Comparison of ENCODE assay signal across 8 cellular contexts in the genomic region with DNA sequence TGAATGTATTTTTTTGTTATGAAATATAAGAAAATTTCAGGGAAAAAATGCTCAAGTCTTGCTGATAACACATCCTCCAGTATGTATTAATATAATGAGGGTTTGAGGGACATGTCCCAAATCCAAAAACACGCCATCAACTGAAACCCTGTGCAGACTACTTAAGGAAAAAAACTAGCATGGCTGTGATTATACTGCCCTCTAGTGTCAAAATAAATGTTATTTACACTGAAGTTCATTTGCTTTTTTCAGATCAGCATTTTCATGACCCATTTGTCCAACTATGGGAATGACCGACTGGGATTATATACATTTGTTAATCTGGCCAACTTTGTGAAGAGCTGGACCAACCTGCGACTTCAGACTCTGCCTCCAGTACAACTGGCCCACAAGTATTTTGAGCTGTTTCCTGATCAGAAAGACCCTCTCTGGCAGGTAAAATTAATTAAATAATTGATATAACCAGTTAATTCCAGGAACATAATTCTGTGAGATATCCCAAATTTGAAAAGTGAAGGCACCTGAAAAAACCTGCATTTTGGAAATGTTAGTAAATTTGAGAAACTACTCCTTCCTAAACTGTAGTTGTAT.
DNase-seq lines count a peak whose midpoint lies in the region; ATAC-seq and TF ChIP-seq lines count a peak whose summit lies in the region.

No MANE protein-coding gene starts in this region.

- H3K9me3 ChIP-seq in adrenal gland (replicated peaks in 1 of 3), result no peaks in the 10 kb centered on the region
- H3K9me3 ChIP-seq in upper lobe of left lung, result no peaks in the 10 kb centered on the region

- H3K4me3 ChIP-seq in adrenal gland (no peak overlapping the region), upper lobe of left lung (no peak overlapping the region)

- H3K9me3 Mint-ChIP-seq in activated CD4-positive, alpha-beta T cell treated with anti-CD3 and anti-CD28 coated beads, Interleukin-2, amount 10 ng/mL, durations not matched to agents 7 days and 5 days, result no peaks in the 10 kb centered on the region
- H3K9me3 Mint-ChIP-seq in activated CD4-positive, alpha-beta T cell treated with anti-CD3 and anti-CD28 coated beads for 36 hours (ENCODE audit: low read depth), result no peaks in the 10 kb centered on the region

- no peaks in the 10 kb centered on the region for H3K4me1 Mint-ChIP-seq in activated CD4-positive, alpha-beta T cell treated with anti-CD3 and anti-CD28 coated beads, Interleukin-2, amount 10 ng/mL, durations not matched to agents 7 days and 5 days
- no peaks in the 10 kb centered on the region for H3K4me1 Mint-ChIP-seq in activated CD4-positive, alpha-beta T cell treated with anti-CD3 and anti-CD28 coated beads for 36 hours

- no peak overlapping the region for H3K4me3 Mint-ChIP-seq in activated CD4-positive, alpha-beta T cell treated with anti-CD3 and anti-CD28 coated beads, Interleukin-2, amount 10 ng/mL, durations not matched to agents 7 days and 5 days
- H3K4me3 Mint-ChIP-seq in activated CD4-positive, alpha-beta T cell treated with anti-CD3 and anti-CD28 coated beads for 36 hours, result no peak overlapping the region

- H3K27ac ChIP-seq in adrenal gland, result no peak overlapping the region
- no peak overlapping the region for H3K27ac ChIP-seq in upper lobe of left lung

- H3K36me3 Mint-ChIP-seq in activated CD4-positive, alpha-beta T cell treated with anti-CD3 and anti-CD28 coated beads, Interleukin-2, amount 10 ng/mL, durations not matched to agents 7 days and 5 days (ENCODE audit: low read depth), result no peaks in the 10 kb centered on the region
- no peaks in the 10 kb centered on the region for H3K36me3 Mint-ChIP-seq in activated CD4-positive, alpha-beta T cell treated with anti-CD3 and anti-CD28 coated beads for 36 hours (ENCODE audit: low read depth)

- H3K27me3 Mint-ChIP-seq in activated CD4-positive, alpha-beta T cell treated with anti-CD3 and anti-CD28 coated beads, Interleukin-2, amount 10 ng/mL, durations not matched to agents 7 days and 5 days, result peaks cover 9% of the 10 kb centered on the region
- H3K27me3 Mint-ChIP-seq in activated CD4-positive, alpha-beta T cell treated with anti-CD3 and anti-CD28 coated beads for 36 hours, result peaks cover 3% of the 10 kb centered on the region

- TF ChIP-seq POLR2A in adrenal gland (IDR thresholded peaks at IDR 0.05), result no peak
- no peak for TF ChIP-seq POLR2A in upper lobe of left lung (IDR thresholded peaks at IDR 0.05)

- no peak for TF ChIP-seq EP300 in upper lobe of left lung (IDR thresholded peaks at IDR 0.05)

- POLR2A ChIA-PET in activated CD4-positive, alpha-beta T cell treated with anti-CD3 and anti-CD28 coated beads, Interleukin-2, amount 10 ng/mL, durations not matched to agents 7 days and 5 days (lab: Charles Lee), result no interaction called here
- POLR2A ChIA-PET in activated CD4-positive, alpha-beta T cell treated with anti-CD3 and anti-CD28 coated beads for 36 hours (lab: Charles Lee), result no interaction called here

- ATAC-seq in activated CD4-positive, alpha-beta T cell treated with anti-CD3 and anti-CD28 coated beads for 36 hours, result no peak
- ATAC-seq in HG02623 (IDR thresholded peaks at IDR 0.05; ENCODE audit: unreplicated experiment) (peak; percentile 77), upper lobe of left lung (ENCODE audit: low FRiP score in 2 of 2) (peak in 1 of 2 donors; percentile 57), GM19324 (IDR thresholded peaks at IDR 0.05; ENCODE audit: low FRiP score, unreplicated experiment) (no peak)

- no peak overlapping the region for H3K27ac Mint-ChIP-seq in activated CD4-positive, alpha-beta T cell treated with anti-CD3 and anti-CD28 coated beads, Interleukin-2, amount 10 ng/mL, durations not matched to agents 7 days and 5 days
- H3K27ac Mint-ChIP-seq in activated CD4-positive, alpha-beta T cell treated with anti-CD3 and anti-CD28 coated beads for 36 hours, result no peak overlapping the region

- TF ChIP-seq CTCF in adrenal gland (IDR thresholded peaks at IDR 0.05) (peak; percentile 44 to 70 (median 54)), upper lobe of left lung (IDR thresholded peaks at IDR 0.05) (peak in 5 of 6 experiments; percentile 13 to 51 (median 39))

- peak; percentile 6 for DNase-seq in activated CD4-positive, alpha-beta T cell treated with anti-CD3 and anti-CD28 coated beads, Interleukin-2, amount 10 ng/mL, durations not matched to agents 7 days and 5 days
- no peak for DNase-seq in activated CD4-positive, alpha-beta T cell treated with anti-CD3 and anti-CD28 coated beads for 36 hours
- DNase-seq in NCI-H2029 treated with DMSO at 0.1 percent for 48 hours (lab: John Stamatoyannopoulos, UW), result peak; percentile 34
- DNase-seq in adrenal gland, result no peak
- DNase-seq in inferior parietal cortex (ENCODE audit: extremely low spot score), result peak; percentile 81
- no peak for DNase-seq in upper lobe of left lung

- no peaks in the 10 kb centered on the region for H3K27me3 ChIP-seq in adrenal gland
- H3K27me3 ChIP-seq in upper lobe of left lung, result no peaks in the 10 kb centered on the region

- CTCF ChIA-PET in activated CD4-positive, alpha-beta T cell treated with anti-CD3 and anti-CD28 coated beads, Interleukin-2, amount 10 ng/mL, durations not matched to agents 7 days and 5 days (lab: Charles Lee), result no interaction called here
- CTCF ChIA-PET in activated CD4-positive, alpha-beta T cell treated with anti-CD3 and anti-CD28 coated beads for 36 hours (lab: Charles Lee), result interaction anchor here (0.6 to 2.6 kb wide), 19 partner anchors 8 to 1360 kb away, joined by 3 to 8 read pairs (median 4); no protein-coding TSS in a partner anchor

- WGBS in adrenal gland, 4 donors, result 6 to 11% (median 7%) methylated on average over 3 of the region's 3 CpGs
- 9 to 15% methylated on average over 3 of the region's 3 CpGs for WGBS in upper lobe of left lung, 2 donors

- intact Hi-C loops in activated CD4-positive, alpha-beta T cell treated with anti-CD3 and anti-CD28 coated beads for 36 hours (cut with DNase I, micrococcal nuclease), result loop anchor here (1.0 to 5.0 kb wide), 6 partner anchors 48 to 1867 kb away; a partner anchor contains a TSS
- intact Hi-C loops in adrenal gland (cut with DNase I), result no loop called here

- H3K4me1 ChIP-seq in adrenal gland (replicated peaks in 1 of 2) (no peaks in the 10 kb centered on the region), upper lobe of left lung (no peaks in the 10 kb centered on the region)

- H3K36me3 ChIP-seq in adrenal gland (replicated peaks in 1 of 2) (no peaks in the 10 kb centered on the region), upper lobe of left lung (no peaks in the 10 kb centered on the region)

Comparison
In these comparisons a context has a peak if more than half of its experiments do, and no peak if none do; other contexts are left out.
1. DNase-seq: peak in activated CD4-positive, alpha-beta T cell treated with anti-CD3 and anti-CD28 coated beads, Interleukin-2, amount 10 ng/mL, durations not matched to agents 7 days and 5 days (single experiment), NCI-H2029 treated with DMSO at 0.1 percent for 48 hours (single experiment) and inferior parietal cortex (single experiment); none in activated CD4-positive, alpha-beta T cell treated with anti-CD3 and anti-CD28 coated beads for 36 hours (single experiment), adrenal gland (0 of 7) and upper lobe of left lung (0 of 2).
2. intact Hi-C loops: an anchor here in activated CD4-positive, alpha-beta T cell treated with anti-CD3 and anti-CD28 coated beads for 36 hours (1.0 to 5.0 kb wide); none called in adrenal gland.